In the genomic region with DNA sequence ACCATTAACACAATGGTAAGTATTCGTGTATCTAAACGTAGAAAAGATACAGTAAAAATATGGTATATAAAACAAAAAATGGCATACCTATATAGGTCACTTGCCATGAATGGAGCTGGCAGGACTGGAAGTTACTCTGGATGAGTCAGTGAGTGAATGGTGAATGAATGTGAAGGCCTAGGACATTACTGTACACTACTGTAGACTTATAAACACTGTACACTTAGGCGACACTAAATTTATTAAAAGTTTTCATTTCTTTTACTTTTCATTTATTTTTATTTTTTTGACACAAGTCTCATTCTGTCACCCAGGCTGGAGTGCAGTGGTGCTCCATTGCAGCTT, we compare ENCODE assay signal across 21 cellular contexts. TPM values are rescaled to one million over a fixed set of nuclear protein-coding genes. Genes with fewer than 3 reads are reported as not detected.
DNase-seq lines count a peak whose midpoint lies in the region; ATAC-seq, FAIRE-seq and TF ChIP-seq lines count a peak whose summit lies in the region.
"Had no signal": no experiment of that assay in that cellular context is flagged by ENCODE, and none has a peak within 500 bp of the region (broad histone marks: within the 10 kb centered on the region; RNA-seq: fewer than 3 reads in every experiment).

No MANE protein-coding gene starts in this region.

- no peak overlapping the region for H3K27ac ChIP-seq in naive thymus-derived CD4-positive, alpha-beta T cell (ENCODE audit: low read depth, low read length)
- H3K27ac ChIP-seq: A549; BLaER1 treated with 17β-estradiol and CSF1 and Interleukin-3, amounts not matched to agents 10 nM and 100 nM had no signal

- peak; percentile 52 for ATAC-seq in left colon
- ATAC-seq in naive thymus-derived CD4-positive, alpha-beta T cell = no peak
- ATAC-seq: A549, Panc1 had no signal

- no peaks in the 10 kb centered on the region for H3K4me1 ChIP-seq in naive thymus-derived CD4-positive, alpha-beta T cell (ENCODE audit: control insufficient read depth in 2 of 2, insufficient read depth in 2 of 2, low read length in 2 of 2)
- H3K4me1 ChIP-seq: A549; BLaER1 treated with 17β-estradiol and CSF1 and Interleukin-3, amounts not matched to agents 10 nM and 100 nM had no signal

- no peak overlapping the region for H3K4me3 Mint-ChIP-seq in naive thymus-derived CD4-positive, alpha-beta T cell
- H3K4me3 Mint-ChIP-seq: CD4-positive, alpha-beta T cell had no signal

- H3K9me3 Mint-ChIP-seq in naive thymus-derived CD4-positive, alpha-beta T cell = peaks cover 0 to 16% (median 2%) of the 10 kb centered on the region in 11 donors

- intact Hi-C loops in left colon (cut with DNase I, micrococcal nuclease) = no loop called here
- intact Hi-C loops in naive thymus-derived CD4-positive, alpha-beta T cell (cut with micrococcal nuclease) = no loop called here

- peaks cover 4 to 18% (median 4%) of the 10 kb centered on the region in 3 experiments for H3K36me3 ChIP-seq in naive thymus-derived CD4-positive, alpha-beta T cell (ENCODE audit: control insufficient read depth in 2 of 3, insufficient read depth in 3 of 3, low read length in 3 of 3)

- POLR2A ChIA-PET in naive thymus-derived CD4-positive, alpha-beta T cell (lab: Charles Lee) = no interaction called here

- H3K4me1 Mint-ChIP-seq in naive thymus-derived CD4-positive, alpha-beta T cell = peaks cover 0 to 16% (median 6%) of the 10 kb centered on the region in 7 donors

- peak; percentile 4 for FAIRE-seq in GM19239 (lab: Jason Lieb, UNC)
- FAIRE-seq: A549, D721Med had no signal

- H3K4me3 ChIP-seq in epithelial cell of esophagus (ENCODE audit: low read length) = no peak overlapping the region
- no peak overlapping the region for H3K4me3 ChIP-seq in naive thymus-derived CD4-positive, alpha-beta T cell (ENCODE audit: low read length)
- H3K4me3 ChIP-seq: A549; BLaER1 treated with 17β-estradiol and CSF1 and Interleukin-3, amounts not matched to agents 10 nM and 100 nM had no signal

- no peaks in the 10 kb centered on the region for H3K9me3 ChIP-seq in naive thymus-derived CD4-positive, alpha-beta T cell (ENCODE audit: control insufficient read depth in 2 of 3, low read length in 3 of 3)
- H3K9me3 ChIP-seq: A549 had no signal

- no peak for DNase-seq in GM19239 (ENCODE audit: insufficient read length, low spot score)
- DNase-seq in M059J (ENCODE audit: low read depth) = peak; percentile 13
- DNase-seq in epithelial cell of esophagus (ENCODE audit: low read depth) = peak; percentile 15
- no peak for DNase-seq in left colon
- DNase-seq in naive thymus-derived CD4-positive, alpha-beta T cell = no peak
- no peak for DNase-seq in activated CD8-positive, alpha-beta memory T cell treated with anti-CD3 and anti-CD28 coated beads, Interleukin-2, amount 50 U/mL, for 4 hours
- DNase-seq in stimulated activated naive CD4-positive, alpha-beta T cell (lab: John Stamatoyannopoulos, UW) = no peak
- no peak for DNase-seq in effector CD4-positive, alpha-beta T cell
- DNase-seq: AML-193; CD4-positive, alpha-beta T cell; GF-D8; KBM-7; MM.1S; NCI-H1694 treated with DMSO at 0.1 percent for 48 hours; NCI-H2227 treated with DMSO at 0.1 percent for 48 hours; NCI-H510A; SHP77 treated with DMSO at 0.1 percent for 48 hours had no signal

- CTCF ChIA-PET in naive thymus-derived CD4-positive, alpha-beta T cell (lab: Charles Lee) = no interaction called here

- no peak for TF ChIP-seq CTCF in epithelial cell of esophagus (IDR thresholded peaks at IDR 0.05; ENCODE audit: insufficient read depth, low read depth, low read length, missing control alignments)

- no peaks in the 10 kb centered on the region for H3K27me3 ChIP-seq in naive thymus-derived CD4-positive, alpha-beta T cell (ENCODE audit: control insufficient read depth in 2 of 2, insufficient read depth in 2 of 2, low read length in 2 of 2)
- H3K27me3 ChIP-seq: BLaER1 treated with 17β-estradiol and CSF1 and Interleukin-3, amounts not matched to agents 10 nM and 100 nM had no signal

- H3K36me3 Mint-ChIP-seq in naive thymus-derived CD4-positive, alpha-beta T cell = peaks cover 17 to 52% (median 25%) of the 10 kb centered on the region in 5 donors

- H3K27ac Mint-ChIP-seq in naive thymus-derived CD4-positive, alpha-beta T cell = no peak overlapping the region
- H3K27ac Mint-ChIP-seq: CD4-positive, alpha-beta T cell had no signal

- H3K27me3 Mint-ChIP-seq in naive thymus-derived CD4-positive, alpha-beta T cell = no peaks in the 10 kb centered on the region
- H3K27me3 Mint-ChIP-seq: CD4-positive, alpha-beta T cell had no signal

RNA-seq across cellular contexts. Expression of a gene that starts 14.1 kb away (rescaled TPM):
- total RNA-seq in M059J (2014; rRNA removed; shearing (Covaris generic)) = 37.5 and 46.9 TPM in 2 replicates
- total RNA-seq in left colon = 10 to 100 TPM; 30.7 to 37.7 TPM
- total RNA-seq in naive thymus-derived CD4-positive, alpha-beta T cell = 10 to 100 TPM in 3 of 5 experiments, 1 to 10 TPM in 2; 7.8 to 15.0 (median 10.8) TPM
- polyA plus RNA-seq in naive thymus-derived CD4-positive, alpha-beta T cell = 1 to 10 TPM; 2.2 to 7.5 TPM

Comparison
In these comparisons a context has a peak if more than half of its experiments do, and no peak if none do; other contexts are left out.
1. DNase-seq: peak in M059J (single experiment) and epithelial cell of esophagus (single experiment); none in GM19239 (single experiment), left colon (0 of 2), naive thymus-derived CD4-positive, alpha-beta T cell (0 of 9), activated CD8-positive, alpha-beta memory T cell treated with anti-CD3 and anti-CD28 coated beads, Interleukin-2, amount 50 U/mL, for 4 hours (single experiment), stimulated activated naive CD4-positive, alpha-beta T cell (0 of 6) and effector CD4-positive, alpha-beta T cell (single experiment).